ENCODE assay signal across 21 cellular contexts in the genomic region with DNA sequence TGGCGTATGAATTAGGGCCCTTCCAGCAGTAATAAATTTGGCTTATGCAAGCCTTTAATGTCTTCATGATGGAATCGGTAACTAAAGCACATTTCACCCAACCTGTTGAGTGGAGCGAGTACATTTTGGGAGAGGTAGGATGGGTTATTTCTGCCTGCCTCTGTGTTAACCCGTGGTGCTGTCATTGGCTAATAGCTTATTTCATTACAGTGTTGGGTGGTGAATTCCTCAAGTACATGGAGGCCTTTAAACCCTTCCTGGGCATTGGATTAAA. TPM values are rescaled to one million over a fixed set of nuclear protein-coding genes. Genes with fewer than 3 reads are reported as not detected.
"Had no signal": no experiment of that assay in that cellular context is flagged by ENCODE, and none has a peak within 500 bp of the region (broad histone marks: within the 10 kb centered on the region; RNA-seq: fewer than 3 reads in every experiment).

No MANE protein-coding gene starts in this region.

- H3K27ac ChIP-seq: Peyer's patch, RWPE1 had no signal

- DNase-seq: activated CD4-positive, alpha-beta T cell treated with anti-CD3 and anti-CD28 coated beads for 48 hours; activated CD4-positive, alpha-beta T cell treated with anti-CD3 and anti-CD28 coated beads, Interleukin-2, amount 50 U/mL, for 4 hours; activated CD4-positive, CD25-positive, alpha-beta regulatory T cell treated with anti-CD3 and anti-CD28 coated beads, Interleukin-2, amount 50 U/mL, for 72 hours; activated effector memory CD4-positive, alpha-beta T cell treated with Interleukin-2 at 50 U/mL for 16 hours; activated naive CD4-positive, alpha-beta T cell; aorta; central memory CD4-positive, alpha-beta T cell; Karpas-422; NCI-H1105 treated with DMSO at 0.1 percent for 48 hours; NCI-H1436 treated with DMSO at 0.1 percent for 48 hours; NCI-H187; NCI-H2081; NCI-H510A treated with DMSO at 0.1 percent for 48 hours; NCI-H69; Peyer's patch; SHP77 had no signal

- H3K4me1 ChIP-seq: breast epithelium, Peyer's patch had no signal

- H3K4me3 ChIP-seq: breast epithelium, Peyer's patch had no signal

- H3K27me3 ChIP-seq: breast epithelium, Peyer's patch had no signal

- H3K9me3 ChIP-seq: breast epithelium, Peyer's patch had no signal

- ATAC-seq: WTC11 had no signal

RNA-seq across cellular contexts. Expression of a gene that starts 56.9 kb away (rescaled TPM):
- total RNA-seq: chondrocyte, SK-MEL-5 had no signal
